Comparison of ENCODE assay signal across 28 cellular contexts in the genomic region with DNA sequence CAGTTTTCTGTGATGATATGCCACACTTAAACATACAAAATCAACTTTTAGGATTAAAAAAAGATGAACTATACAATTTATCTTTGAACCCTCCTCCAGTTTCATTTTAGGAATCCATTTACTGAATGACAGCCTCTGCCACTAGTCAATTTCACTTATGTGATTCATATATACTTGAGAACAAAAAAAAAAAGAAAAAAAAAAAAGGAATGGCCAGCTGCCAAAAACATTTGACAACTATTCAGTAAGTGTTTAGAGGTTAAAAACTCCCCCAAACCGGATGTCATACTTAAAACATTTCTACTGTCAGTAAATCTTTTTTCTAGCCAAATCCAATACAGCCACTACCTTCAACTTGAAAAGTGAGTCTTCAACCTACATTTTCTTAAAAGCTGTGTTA.
DNase-seq lines count a peak whose midpoint lies in the region; FAIRE-seq and TF ChIP-seq lines count a peak whose summit lies in the region.
"Had no signal": no experiment of that assay in that cellular context is flagged by ENCODE, and none has a peak within 500 bp of the region (broad histone marks: within the 10 kb centered on the region; RNA-seq: fewer than 3 reads in every experiment).

No MANE protein-coding gene starts in this region.

- H4K20me1 ChIP-seq in SK-N-SH (ENCODE audit: insufficient read depth), result no peaks in the 10 kb centered on the region

- no peak overlapping the region for H3K9ac ChIP-seq in SK-N-SH

- H2AFZ ChIP-seq in SK-N-SH (ENCODE audit: low read depth), result no peak overlapping the region
- H2AFZ ChIP-seq: PC-9 had no signal

- no peaks in the 10 kb centered on the region for H3K9me2 ChIP-seq in SK-N-SH

- POLR2A ChIA-PET in SK-N-SH (lab: Yijun Ruan, JAX), result no interaction called here

- H3K79me2 ChIP-seq in SK-N-SH (ENCODE audit: insufficient read depth), result no peaks in the 10 kb centered on the region

- H3K4me1 ChIP-seq in SK-N-SH (ENCODE audit: control insufficient read depth in 1 of 2, insufficient read depth in 2 of 2, low read depth in 1 of 2, low read length in 1 of 2), result peaks cover 0 to 16% of the 10 kb centered on the region in 2 experiments; a peak in 2 of 4 replicates
- H3K4me1 ChIP-seq: adrenal gland, heart right ventricle, prostate gland, SJCRH30, thyroid gland had no signal

- no peaks in the 10 kb centered on the region for H3K36me3 ChIP-seq in SK-N-SH (replicated peaks in 1 of 2; ENCODE audit: control insufficient read depth in 1 of 2, insufficient read depth in 2 of 2, low read length in 1 of 2)
- H3K36me3 ChIP-seq: adrenal gland, heart right ventricle, prostate gland, SJCRH30, thyroid gland, WERI-Rb-1 had no signal

- DNase-seq in HT1080 (ENCODE audit: low read depth) (peak; percentile 48), SK-N-SH (no peak), fibroblast of pulmonary artery (ENCODE audit: low read depth) (peak; percentile 56), urothelium cell line (ENCODE audit: low spot score) (peak; percentile 0), NCI-H187 treated with DMSO at 0.1 percent for 48 hours (lab: John Stamatoyannopoulos, UW) (no peak), NCI-H1092 (lab: John Stamatoyannopoulos, UW) (no peak), substantia nigra (lab: John Stamatoyannopoulos, UW) (no peak)
- DNase-seq: activated CD4-positive, alpha-beta T cell treated with anti-CD3 and anti-CD28 coated beads, Interleukin-2, amount 50 U/mL, for 4 hours; activated gamma-delta T cell; adrenal gland; CD8-positive, alpha-beta memory T cell; central memory CD4-positive, alpha-beta T cell; DMS79 treated with DMSO at 0.1 percent for 48 hours; erythroblast; heart right ventricle; left ventricle myocardium superior; MM.1S; mucosa of descending colon; NCI-H146; NCI-H82; PC-9; stimulated activated CD4-positive, alpha-beta T cell treated with anti-CD3 and anti-CD28 coated beads, Interleukin-2, amount 100 ng/mL, for 48 hours; stimulated activated naive CD4-positive, alpha-beta T cell treated with Interleukin-2 at 50 U/mL for 16 hours; thyroid gland; WERI-Rb-1 had no signal

- H3K27me3 ChIP-seq in SK-N-SH (ENCODE audit: insufficient read depth), result no peaks in the 10 kb centered on the region
- H3K27me3 ChIP-seq: adrenal gland, heart right ventricle, SJCRH30, thyroid gland had no signal

- no peak for FAIRE-seq in urothelium cell line (lab: Jason Lieb, UNC)

- H3K4me2 ChIP-seq in SK-N-SH, result no peak overlapping the region
- H3K4me2 ChIP-seq: PC-9 had no signal

- H3K9me3 ChIP-seq in SK-N-SH, result no peaks in the 10 kb centered on the region
- H3K9me3 ChIP-seq: adrenal gland, heart right ventricle, mucosa of descending colon, prostate gland, SJCRH30, thyroid gland had no signal

- no peaks in the 10 kb centered on the region for H3F3A ChIP-seq in SK-N-SH (replicated peaks; ENCODE audit: insufficient read depth)

- no peak overlapping the region for H3K4me3 ChIP-seq in SK-N-SH (ENCODE audit: low read depth in 2 of 2, low read length in 1 of 2)
- no peak overlapping the region for H3K4me3 ChIP-seq in fibroblast of pulmonary artery (replicated peaks; ENCODE audit: low read depth, low read length)
- H3K4me3 ChIP-seq: adrenal gland, heart right ventricle, mucosa of descending colon, PC-9, prostate gland, SJCRH30, skin epidermis, thyroid gland had no signal

- TF ChIP-seq CTCF in SK-N-SH (IDR thresholded peaks at IDR 0.05) (no peak), fibroblast of pulmonary artery (IDR thresholded peaks at IDR 0.05; ENCODE audit: low read length, missing control alignments) (no peak)

- H3K27ac ChIP-seq in SK-N-SH (ENCODE audit: low read depth in 2 of 2, low read length in 1 of 2) (peak overlapping the region in 1 of 2 experiments; percentile 80; a peak in 1 of 4 replicates), substantia nigra (ENCODE audit: low read depth, low read length, poor library complexity, severe bottlenecking) (no peak overlapping the region)
- H3K27ac ChIP-seq: adrenal gland, heart right ventricle, PC-9, prostate gland, SJCRH30, skin epidermis, thyroid gland, WERI-Rb-1 had no signal

- peak in 1 of 2 experiments; percentile 41; a peak in 1 of 4 replicates for TF ChIP-seq EP300 in SK-N-SH (IDR thresholded peaks at IDR 0.05; ENCODE audit: borderline replicate concordance in 1 of 2, low read depth in 1 of 2, low read length in 1 of 2)

- WGBS in SK-N-SH (ENCODE audit: low lambda C conversion rate), result 8% methylated on average over 1 of the region's 1 CpG

- TF ChIP-seq RAD21 in SK-N-SH (IDR thresholded peaks at IDR 0.05; ENCODE audit: low read length), result no peak

- CTCF ChIA-PET in SK-N-SH (lab: Yijun Ruan, JAX), result no interaction called here

TF ChIP-seq in SK-N-SH, 30 proteins besides CTCF, POLR2A, EP300 and RAD21:
- TF ChIP-seq, protein P1, sequence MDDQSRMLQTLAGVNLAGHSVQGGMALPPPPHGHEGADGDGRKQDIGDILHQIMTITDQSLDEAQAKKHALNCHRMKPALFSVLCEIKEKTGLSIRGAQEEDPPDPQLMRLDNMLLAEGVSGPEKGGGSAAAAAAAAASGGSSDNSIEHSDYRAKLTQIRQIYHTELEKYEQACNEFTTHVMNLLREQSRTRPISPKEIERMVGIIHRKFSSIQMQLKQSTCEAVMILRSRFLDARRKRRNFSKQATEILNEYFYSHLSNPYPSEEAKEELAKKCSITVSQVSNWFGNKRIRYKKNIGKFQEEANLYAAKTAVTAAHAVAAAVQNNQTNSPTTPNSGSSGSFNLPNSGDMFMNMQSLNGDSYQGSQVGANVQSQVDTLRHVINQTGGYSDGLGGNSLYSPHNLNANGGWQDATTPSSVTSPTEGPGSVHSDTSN (IDR thresholded peaks at IDR 0.05), result peak; percentile 62; the same call in 1 of the 2 replicates
- TF ChIP-seq, protein P2, sequence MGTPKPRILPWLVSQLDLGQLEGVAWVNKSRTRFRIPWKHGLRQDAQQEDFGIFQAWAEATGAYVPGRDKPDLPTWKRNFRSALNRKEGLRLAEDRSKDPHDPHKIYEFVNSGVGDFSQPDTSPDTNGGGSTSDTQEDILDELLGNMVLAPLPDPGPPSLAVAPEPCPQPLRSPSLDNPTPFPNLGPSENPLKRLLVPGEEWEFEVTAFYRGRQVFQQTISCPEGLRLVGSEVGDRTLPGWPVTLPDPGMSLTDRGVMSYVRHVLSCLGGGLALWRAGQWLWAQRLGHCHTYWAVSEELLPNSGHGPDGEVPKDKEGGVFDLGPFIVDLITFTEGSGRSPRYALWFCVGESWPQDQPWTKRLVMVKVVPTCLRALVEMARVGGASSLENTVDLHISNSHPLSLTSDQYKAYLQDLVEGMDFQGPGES (IDR thresholded peaks at IDR 0.05; ENCODE audit: low read depth, low read length), result no peak
- TF ChIP-seq JUND (IDR thresholded peaks at IDR 0.05) (peak; percentile 33; the same call in 1 of the 2 replicates), NFIC (IDR thresholded peaks at IDR 0.05; ENCODE audit: borderline replicate concordance) (peak; percentile 72), ELF1 (IDR thresholded peaks at IDR 0.05) (no peak)

Comparison
In these comparisons a context has a peak if more than half of its experiments do, and no peak if none do; other contexts are left out.
1. DNase-seq: peak in HT1080 (single experiment), fibroblast of pulmonary artery (single experiment) and urothelium cell line (single experiment); none in SK-N-SH (single experiment), NCI-H187 treated with DMSO at 0.1 percent for 48 hours (single experiment), NCI-H1092 (single experiment) and substantia nigra (0 of 49).